ENCODE assay signal across 8 cellular contexts in genomic region chr2:215311259-215311624, GRCh38. TPM values are rescaled to one million over a fixed set of nuclear protein-coding genes. Genes with fewer than 3 reads are reported as not detected.
A peak's percentile ranks its signal among the peaks of the same experiment; 100 is the strongest.
DNase-seq lines count a peak whose midpoint lies in the region; ATAC-seq and TF ChIP-seq lines count a peak whose summit lies in the region.
"Not testable (repeated sequence)": the region's sequence is repeated elsewhere in the genome, so short reads cannot be mapped to it uniquely, and the experiment has no call there.

No MANE protein-coding gene starts in this region.

- not testable (repeated sequence) for TF ChIP-seq CTCF in fibroblast of the aortic adventitia (IDR thresholded peaks at IDR 0.05; ENCODE audit: insufficient read depth, low read length)

- WGBS in HUES64, result 86% methylated on average over 10 of the region's 13 CpGs

- H3K36me3 ChIP-seq in CD4-positive, CD25-positive, alpha-beta regulatory T cell (ENCODE audit: control insufficient read depth, insufficient read depth, low read length); naive thymus-derived CD4-positive, alpha-beta T cell (ENCODE audit: control insufficient read depth in 2 of 3, insufficient read depth in 3 of 3, low read length in 3 of 3): not testable (repeated sequence)
- H3K36me3 ChIP-seq in HUES64 (ENCODE audit: insufficient read depth, low read length), result peaks cover 33% of the 10 kb centered on the region

- peak overlapping the region; percentile 97 for H3K4me3 ChIP-seq in CD4-positive, CD25-positive, alpha-beta regulatory T cell (ENCODE audit: low read depth, low read length)
- H3K4me3 ChIP-seq in HUES64 (ENCODE audit: low read length) (peak overlapping the region; percentile 65), fibroblast of the aortic adventitia (ENCODE audit: low read depth, low read length) (peak overlapping the region; percentile 87)
- H3K4me3 ChIP-seq in naive thymus-derived CD4-positive, alpha-beta T cell (ENCODE audit: low read length), result peak overlapping the region; percentile 98

- H3K4me1 ChIP-seq in CD4-positive, CD25-positive, alpha-beta regulatory T cell (ENCODE audit: control insufficient read depth, insufficient read depth, low read length, poor library complexity, severe bottlenecking), result peaks cover 13% of the 10 kb centered on the region
- not testable (repeated sequence) for H3K4me1 ChIP-seq in HUES64 (ENCODE audit: insufficient read depth, low read length)
- peaks cover 13 to 16% of the 10 kb centered on the region in 2 donors for H3K4me1 ChIP-seq in naive thymus-derived CD4-positive, alpha-beta T cell (ENCODE audit: control insufficient read depth in 2 of 2, insufficient read depth in 2 of 2, low read length in 2 of 2)

- ATAC-seq in CD4-positive, CD25-positive, alpha-beta regulatory T cell (ENCODE audit: low read depth in 2 of 2); activated naive CD8-positive, alpha-beta T cell treated with anti-CD3 and anti-CD28 coated beads, Interleukin-2, amount 50 U/mL, for 24 hours; stimulated activated naive CD8-positive, alpha-beta T cell treated with anti-CD3 and anti-CD28 coated beads, Interleukin-15, Interleukin-2, amounts not matched to agents 100 U/mL and 50 U/mL, for 24 hours: not testable (repeated sequence)
- ATAC-seq in GM21576 (IDR thresholded peaks at IDR 0.05; ENCODE audit: unreplicated experiment) (peak; percentile 15), SK-N-SH treated with all-trans-retinoic acid at 6 μM for 48 hours (peak; percentile 36)
- ATAC-seq in naive thymus-derived CD4-positive, alpha-beta T cell, result peak; percentile 5

- peak overlapping the region; percentile 83 to 91 (median 88) for H3K27ac Mint-ChIP-seq in CD4-positive, CD25-positive, alpha-beta regulatory T cell
- H3K27ac Mint-ChIP-seq in activated naive CD8-positive, alpha-beta T cell treated with anti-CD3 and anti-CD28 coated beads, Interleukin-2, amount 50 U/mL, for 24 hours, result peak overlapping the region; percentile 72
- peak overlapping the region; percentile 81 to 94 (median 88) for H3K27ac Mint-ChIP-seq in naive thymus-derived CD4-positive, alpha-beta T cell

- POLR2A ChIA-PET in naive thymus-derived CD4-positive, alpha-beta T cell (lab: Charles Lee), result interaction anchor here (0.6 to 1.6 kb wide), 5 partner anchors 9 to 1423 kb away, joined by 3 to 6 read pairs (median 4); no protein-coding TSS in a partner anchor

- H3K36me3 Mint-ChIP-seq in CD4-positive, CD25-positive, alpha-beta regulatory T cell, result peaks cover 22% of the 10 kb centered on the region
- H3K36me3 Mint-ChIP-seq in activated naive CD8-positive, alpha-beta T cell treated with anti-CD3 and anti-CD28 coated beads, Interleukin-2, amount 50 U/mL, for 24 hours (ENCODE audit: low read depth), result peaks cover 31% of the 10 kb centered on the region
- H3K36me3 Mint-ChIP-seq in naive thymus-derived CD4-positive, alpha-beta T cell, result peaks cover 5 to 27% (median 26%) of the 10 kb centered on the region in 5 donors

- not testable (repeated sequence) for H3K27me3 ChIP-seq in CD4-positive, CD25-positive, alpha-beta regulatory T cell (ENCODE audit: control insufficient read depth, insufficient read depth, low read length); HUES64 (ENCODE audit: insufficient read depth, low read length); naive thymus-derived CD4-positive, alpha-beta T cell (ENCODE audit: control insufficient read depth in 2 of 2, insufficient read depth in 2 of 2, low read length in 2 of 2)

- H3K9me3 Mint-ChIP-seq in CD4-positive, CD25-positive, alpha-beta regulatory T cell; activated naive CD8-positive, alpha-beta T cell treated with anti-CD3 and anti-CD28 coated beads, Interleukin-2, amount 50 U/mL, for 24 hours; naive thymus-derived CD4-positive, alpha-beta T cell: not testable (repeated sequence)

- peak overlapping the region; percentile 89 to 98 (median 93) for H3K4me3 Mint-ChIP-seq in CD4-positive, CD25-positive, alpha-beta regulatory T cell
- peak overlapping the region; percentile 92 for H3K4me3 Mint-ChIP-seq in activated naive CD8-positive, alpha-beta T cell treated with anti-CD3 and anti-CD28 coated beads, Interleukin-2, amount 50 U/mL, for 24 hours
- peak overlapping the region; percentile 86 to 92 (median 89) for H3K4me3 Mint-ChIP-seq in naive thymus-derived CD4-positive, alpha-beta T cell

- H3K27me3 Mint-ChIP-seq in CD4-positive, CD25-positive, alpha-beta regulatory T cell; activated naive CD8-positive, alpha-beta T cell treated with anti-CD3 and anti-CD28 coated beads, Interleukin-2, amount 50 U/mL, for 24 hours; naive thymus-derived CD4-positive, alpha-beta T cell: not testable (repeated sequence)

- H3K9me3 ChIP-seq in CD4-positive, CD25-positive, alpha-beta regulatory T cell (ENCODE audit: control insufficient read depth in 2 of 2, low read length in 2 of 2); HUES64 (ENCODE audit: insufficient read depth, low read depth, low read length); naive thymus-derived CD4-positive, alpha-beta T cell (ENCODE audit: control insufficient read depth in 2 of 3, low read length in 3 of 3): not testable (repeated sequence)

- peak overlapping the region; percentile 89; the same call in 1 of the 2 replicates for H3K9ac ChIP-seq in HUES64 (ENCODE audit: low read depth, low read length)

- peak in 1 of 3 donors; percentile 59 for DNase-seq in CD4-positive, CD25-positive, alpha-beta regulatory T cell
- peak; percentile 16 for DNase-seq in activated naive CD8-positive, alpha-beta T cell treated with anti-CD3 and anti-CD28 coated beads, Interleukin-2, amount 50 U/mL, for 24 hours
- DNase-seq in fibroblast of the aortic adventitia (ENCODE audit: low read depth), result not testable (repeated sequence)
- DNase-seq in naive thymus-derived CD4-positive, alpha-beta T cell, result peak in 2 of 9 donors; percentile 8 to 10
- DNase-seq in stimulated activated naive CD8-positive, alpha-beta T cell treated with anti-CD3 and anti-CD28 coated beads, Interleukin-15, Interleukin-2, amounts not matched to agents 100 U/mL and 50 U/mL, for 24 hours, result peak; percentile 25

- H3K4me1 Mint-ChIP-seq in CD4-positive, CD25-positive, alpha-beta regulatory T cell, result peaks cover 27 to 46% (median 36%) of the 10 kb centered on the region in 4 donors
- H3K4me1 Mint-ChIP-seq in activated naive CD8-positive, alpha-beta T cell treated with anti-CD3 and anti-CD28 coated beads, Interleukin-2, amount 50 U/mL, for 24 hours, result peaks cover 38% of the 10 kb centered on the region
- H3K4me1 Mint-ChIP-seq in naive thymus-derived CD4-positive, alpha-beta T cell, result peaks cover 11 to 38% (median 34%) of the 10 kb centered on the region in 7 donors

- intact Hi-C loops in naive thymus-derived CD4-positive, alpha-beta T cell (cut with micrococcal nuclease), result loop anchor here (2.0 to 5.0 kb wide), 5 partner anchors 126 to 1186 kb away; partner anchors contain the start of genes MREG (in 2 of the 2), FN1 (in 1 of the 2), PECR (in 1 of the 2) and RPL37A (in 1 of the 2)

- H3K27ac ChIP-seq in CD4-positive, CD25-positive, alpha-beta regulatory T cell (ENCODE audit: insufficient read depth, low read length, poor library complexity, severe bottlenecking), result peak overlapping the region; percentile 71
- H3K27ac ChIP-seq in HUES64 (ENCODE audit: low read depth, low read length), result not testable (repeated sequence)
- H3K27ac ChIP-seq in naive thymus-derived CD4-positive, alpha-beta T cell (ENCODE audit: low read depth, low read length), result peak overlapping the region; percentile 74

- CTCF ChIA-PET in naive thymus-derived CD4-positive, alpha-beta T cell (lab: Charles Lee), result not testable (repeated sequence)

RNA-seq across cellular contexts. Expression of gene ATIC, which starts 0.6 kb away (rescaled TPM):
- 48.8 TPM for total RNA-seq in CD4-positive, CD25-positive, alpha-beta regulatory T cell
- polyA plus RNA-seq in CD4-positive, CD25-positive, alpha-beta regulatory T cell, result 100 to 1,000 TPM; 131 to 165 (median 146) TPM
- polyA plus RNA-seq in HUES64 (2013, experiment 1 of 2), result 230 TPM
- polyA plus RNA-seq in HUES64 (2013, experiment 2 of 2), result 211 TPM
- total RNA-seq in fibroblast of the aortic adventitia (ENCODE audit: low replicate concordance), result 24.5 and 28.0 TPM in 2 replicates
- 100 to 1,000 TPM in 1 of 5 experiments, 10 to 100 TPM in 4; 62.1 to 170 (median 83.2) TPM for total RNA-seq in naive thymus-derived CD4-positive, alpha-beta T cell
- 100 to 1,000 TPM; 170 to 205 TPM for polyA plus RNA-seq in naive thymus-derived CD4-positive, alpha-beta T cell
